Comparison of ENCODE assay signal across 1 cellular context in the genomic region with DNA sequence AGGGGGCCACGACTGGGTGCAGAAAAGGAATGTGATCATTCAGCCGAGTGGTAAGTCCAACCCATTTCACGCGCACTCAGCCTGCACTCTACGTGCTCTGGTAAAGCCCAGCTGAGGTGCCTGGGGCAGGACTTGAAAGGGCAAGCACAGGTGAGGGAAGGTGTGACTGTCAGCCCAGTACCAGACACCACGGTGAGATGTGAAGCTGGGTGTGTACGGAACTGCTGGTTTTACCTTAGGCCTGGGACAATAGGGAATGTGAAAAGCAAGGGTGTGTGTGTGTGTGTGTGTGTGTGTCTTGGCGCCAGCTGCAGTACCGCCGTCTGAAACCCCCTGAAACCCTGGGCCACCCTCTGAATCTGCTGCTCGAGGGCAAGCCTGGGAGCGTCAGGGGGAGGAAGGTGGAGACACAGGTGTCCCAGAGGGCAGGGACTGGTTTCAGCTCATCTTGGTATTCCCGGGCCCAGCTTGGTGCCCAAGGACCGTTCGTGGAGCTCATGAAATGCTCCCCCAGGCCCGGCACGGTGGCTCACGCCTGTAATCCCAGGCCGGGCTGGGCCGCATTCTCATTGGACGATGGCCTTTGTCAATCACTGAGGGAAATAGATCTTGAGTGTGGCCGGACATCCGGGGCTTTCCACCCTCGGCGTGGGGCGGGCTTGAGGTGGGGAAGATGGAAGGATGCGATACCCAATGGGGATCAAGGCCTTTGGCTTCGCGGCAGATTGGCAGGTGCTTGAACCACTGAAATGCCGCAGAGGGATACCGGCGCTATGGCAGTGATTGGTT.
TF ChIP-seq lines count a peak whose summit lies in the region.

No MANE protein-coding gene starts in this region.

TF ChIP-seq in K562, 482 proteins besides CTCF, POLR2A, EP300 and RAD21 (continued from another document and continues in another):
- TF ChIP-seq, protein P1, sequence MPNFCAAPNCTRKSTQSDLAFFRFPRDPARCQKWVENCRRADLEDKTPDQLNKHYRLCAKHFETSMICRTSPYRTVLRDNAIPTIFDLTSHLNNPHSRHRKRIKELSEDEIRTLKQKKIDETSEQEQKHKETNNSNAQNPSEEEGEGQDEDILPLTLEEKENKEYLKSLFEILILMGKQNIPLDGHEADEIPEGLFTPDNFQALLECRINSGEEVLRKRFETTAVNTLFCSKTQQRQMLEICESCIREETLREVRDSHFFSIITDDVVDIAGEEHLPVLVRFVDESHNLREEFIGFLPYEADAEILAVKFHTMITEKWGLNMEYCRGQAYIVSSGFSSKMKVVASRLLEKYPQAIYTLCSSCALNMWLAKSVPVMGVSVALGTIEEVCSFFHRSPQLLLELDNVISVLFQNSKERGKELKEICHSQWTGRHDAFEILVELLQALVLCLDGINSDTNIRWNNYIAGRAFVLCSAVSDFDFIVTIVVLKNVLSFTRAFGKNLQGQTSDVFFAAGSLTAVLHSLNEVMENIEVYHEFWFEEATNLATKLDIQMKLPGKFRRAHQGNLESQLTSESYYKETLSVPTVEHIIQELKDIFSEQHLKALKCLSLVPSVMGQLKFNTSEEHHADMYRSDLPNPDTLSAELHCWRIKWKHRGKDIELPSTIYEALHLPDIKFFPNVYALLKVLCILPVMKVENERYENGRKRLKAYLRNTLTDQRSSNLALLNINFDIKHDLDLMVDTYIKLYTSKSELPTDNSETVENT (CRISPR knock-in tag; IDR thresholded peaks at IDR 0.05), result no peak
- TF ChIP-seq, protein P2, sequence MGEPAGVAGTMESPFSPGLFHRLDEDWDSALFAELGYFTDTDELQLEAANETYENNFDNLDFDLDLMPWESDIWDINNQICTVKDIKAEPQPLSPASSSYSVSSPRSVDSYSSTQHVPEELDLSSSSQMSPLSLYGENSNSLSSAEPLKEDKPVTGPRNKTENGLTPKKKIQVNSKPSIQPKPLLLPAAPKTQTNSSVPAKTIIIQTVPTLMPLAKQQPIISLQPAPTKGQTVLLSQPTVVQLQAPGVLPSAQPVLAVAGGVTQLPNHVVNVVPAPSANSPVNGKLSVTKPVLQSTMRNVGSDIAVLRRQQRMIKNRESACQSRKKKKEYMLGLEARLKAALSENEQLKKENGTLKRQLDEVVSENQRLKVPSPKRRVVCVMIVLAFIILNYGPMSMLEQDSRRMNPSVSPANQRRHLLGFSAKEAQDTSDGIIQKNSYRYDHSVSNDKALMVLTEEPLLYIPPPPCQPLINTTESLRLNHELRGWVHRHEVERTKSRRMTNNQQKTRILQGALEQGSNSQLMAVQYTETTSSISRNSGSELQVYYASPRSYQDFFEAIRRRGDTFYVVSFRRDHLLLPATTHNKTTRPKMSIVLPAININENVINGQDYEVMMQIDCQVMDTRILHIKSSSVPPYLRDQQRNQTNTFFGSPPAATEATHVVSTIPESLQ (CRISPR knock-in tag; IDR thresholded peaks at IDR 0.05), result no peak
- TF ChIP-seq ZNF76 (CRISPR knock-in tag; IDR thresholded peaks at IDR 0.05; ENCODE audit: borderline replicate concordance) (no peak), CSDE1 (IDR thresholded peaks at IDR 0.05) (no peak), EGR1 (conservative IDR thresholded peaks at IDR 0.05) (0 out of 2 replicates have a peak, but pooled peaks have one; percentile 3), CBFB (CRISPR knock-in tag; IDR thresholded peaks at IDR 0.05) (no peak), ATF1 (CRISPR knock-in tag; IDR thresholded peaks at IDR 0.05) (no peak), ATF1 (tag; IDR thresholded peaks at IDR 0.05) (peak; percentile 91), KHSRP (IDR thresholded peaks at IDR 0.05) (no peak), SP1 (CRISPR knock-in tag; IDR thresholded peaks at IDR 0.05) (peak; percentile 64), TAF7 (tag; IDR thresholded peaks at IDR 0.05) (no peak; the same call in 1 of the 2 replicates), CBX2 (IDR thresholded peaks at IDR 0.05; ENCODE audit: insufficient read depth, low read length, poor library complexity, severe bottlenecking) (no peak), MTA3 (IDR thresholded peaks at IDR 0.05; ENCODE audit: borderline replicate concordance) (peak; percentile 92; the same call in 1 of the 2 replicates), HMG20A (CRISPR knock-in tag; conservative IDR thresholded peaks at IDR 0.05) (no peak), ZNF140 (CRISPR knock-in tag; IDR thresholded peaks at IDR 0.05) (no peak), KAT2B (IDR thresholded peaks at IDR 0.05; ENCODE audit: low read depth, low read length) (no peak), TAF1 (IDR thresholded peaks at IDR 0.05; ENCODE audit: control insufficient read depth, extremely low read depth, insufficient read depth, low read length, severe bottlenecking) (peak; percentile 16), MIER1 (IDR thresholded peaks at IDR 0.05; ENCODE audit: low read depth) (0 out of 2 replicates have a peak, but pooled peaks have one; percentile 42), PHB2 (IDR thresholded peaks at IDR 0.05; ENCODE audit: low read depth) (0 out of 2 replicates have a peak, but pooled peaks have one; percentile 30), MAFF (IDR thresholded peaks at IDR 0.05; ENCODE audit: low read length) (no peak), NFYB (IDR thresholded peaks at IDR 0.05; ENCODE audit: extremely low read depth, insufficient read length) (peak; percentile 99), FOXA3 (CRISPR knock-in tag; conservative IDR thresholded peaks at IDR 0.05 in 1 of 2, IDR thresholded peaks at IDR 0.05 in 1 of 2) (peak in 1 of 2 experiments; percentile 63; a peak in 1 of 4 replicates), NCOA2 (IDR thresholded peaks at IDR 0.05; ENCODE audit: partially characterized antibody in 2 of 2) (no peak), DPF2 (IDR thresholded peaks at IDR 0.05) (peak; percentile 28; the same call in 1 of the 2 replicates), TFAM (CRISPR knock-in tag; conservative IDR thresholded peaks at IDR 0.05) (no peak)
- TF ChIP-seq, protein P3, sequence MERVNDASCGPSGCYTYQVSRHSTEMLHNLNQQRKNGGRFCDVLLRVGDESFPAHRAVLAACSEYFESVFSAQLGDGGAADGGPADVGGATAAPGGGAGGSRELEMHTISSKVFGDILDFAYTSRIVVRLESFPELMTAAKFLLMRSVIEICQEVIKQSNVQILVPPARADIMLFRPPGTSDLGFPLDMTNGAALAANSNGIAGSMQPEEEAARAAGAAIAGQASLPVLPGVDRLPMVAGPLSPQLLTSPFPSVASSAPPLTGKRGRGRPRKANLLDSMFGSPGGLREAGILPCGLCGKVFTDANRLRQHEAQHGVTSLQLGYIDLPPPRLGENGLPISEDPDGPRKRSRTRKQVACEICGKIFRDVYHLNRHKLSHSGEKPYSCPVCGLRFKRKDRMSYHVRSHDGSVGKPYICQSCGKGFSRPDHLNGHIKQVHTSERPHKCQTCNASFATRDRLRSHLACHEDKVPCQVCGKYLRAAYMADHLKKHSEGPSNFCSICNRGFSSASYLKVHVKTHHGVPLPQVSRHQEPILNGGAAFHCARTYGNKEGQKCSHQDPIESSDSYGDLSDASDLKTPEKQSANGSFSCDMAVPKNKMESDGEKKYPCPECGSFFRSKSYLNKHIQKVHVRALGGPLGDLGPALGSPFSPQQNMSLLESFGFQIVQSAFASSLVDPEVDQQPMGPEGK (CRISPR knock-in tag; IDR thresholded peaks at IDR 0.05; ENCODE audit: borderline replicate concordance), result 0 out of 2 replicates have a peak, but pooled peaks have one; percentile 31
- TF ChIP-seq, protein P4, sequence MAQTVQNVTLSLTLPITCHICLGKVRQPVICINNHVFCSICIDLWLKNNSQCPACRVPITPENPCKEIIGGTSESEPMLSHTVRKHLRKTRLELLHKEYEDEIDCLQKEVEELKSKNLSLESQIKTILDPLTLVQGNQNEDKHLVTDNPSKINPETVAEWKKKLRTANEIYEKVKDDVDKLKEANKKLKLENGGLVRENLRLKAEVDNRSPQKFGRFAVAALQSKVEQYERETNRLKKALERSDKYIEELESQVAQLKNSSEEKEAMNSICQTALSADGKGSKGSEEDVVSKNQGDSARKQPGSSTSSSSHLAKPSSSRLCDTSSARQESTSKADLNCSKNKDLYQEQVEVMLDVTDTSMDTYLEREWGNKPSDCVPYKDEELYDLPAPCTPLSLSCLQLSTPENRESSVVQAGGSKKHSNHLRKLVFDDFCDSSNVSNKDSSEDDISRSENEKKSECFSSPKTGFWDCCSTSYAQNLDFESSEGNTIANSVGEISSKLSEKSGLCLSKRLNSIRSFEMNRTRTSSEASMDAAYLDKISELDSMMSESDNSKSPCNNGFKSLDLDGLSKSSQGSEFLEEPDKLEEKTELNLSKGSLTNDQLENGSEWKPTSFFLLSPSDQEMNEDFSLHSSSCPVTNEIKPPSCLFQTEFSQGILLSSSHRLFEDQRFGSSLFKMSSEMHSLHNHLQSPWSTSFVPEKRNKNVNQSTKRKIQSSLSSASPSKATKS (CRISPR knock-in tag; IDR thresholded peaks at IDR 0.05), result no peak
- TF ChIP-seq, protein P5, sequence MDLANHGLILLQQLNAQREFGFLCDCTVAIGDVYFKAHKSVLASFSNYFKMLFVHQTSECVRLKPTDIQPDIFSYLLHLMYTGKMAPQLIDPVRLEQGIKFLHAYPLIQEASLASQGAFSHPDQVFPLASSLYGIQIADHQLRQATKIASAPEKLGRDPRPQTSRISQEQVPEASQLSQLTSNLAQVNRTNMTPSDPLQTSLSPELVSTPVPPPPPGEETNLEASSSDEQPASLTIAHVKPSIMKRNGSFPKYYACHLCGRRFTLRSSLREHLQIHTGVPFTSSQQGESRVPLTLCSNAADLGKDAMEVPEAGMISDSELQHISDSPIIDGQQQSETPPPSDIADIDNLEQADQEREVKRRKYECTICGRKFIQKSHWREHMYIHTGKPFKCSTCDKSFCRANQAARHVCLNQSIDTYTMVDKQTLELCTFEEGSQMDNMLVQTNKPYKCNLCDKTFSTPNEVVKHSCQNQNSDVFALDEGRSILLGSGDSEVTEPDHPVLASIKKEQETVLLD (IDR thresholded peaks at IDR 0.05), result 0 out of 2 replicates have a peak, but pooled peaks have one; percentile 38
- TF ChIP-seq, protein P6, sequence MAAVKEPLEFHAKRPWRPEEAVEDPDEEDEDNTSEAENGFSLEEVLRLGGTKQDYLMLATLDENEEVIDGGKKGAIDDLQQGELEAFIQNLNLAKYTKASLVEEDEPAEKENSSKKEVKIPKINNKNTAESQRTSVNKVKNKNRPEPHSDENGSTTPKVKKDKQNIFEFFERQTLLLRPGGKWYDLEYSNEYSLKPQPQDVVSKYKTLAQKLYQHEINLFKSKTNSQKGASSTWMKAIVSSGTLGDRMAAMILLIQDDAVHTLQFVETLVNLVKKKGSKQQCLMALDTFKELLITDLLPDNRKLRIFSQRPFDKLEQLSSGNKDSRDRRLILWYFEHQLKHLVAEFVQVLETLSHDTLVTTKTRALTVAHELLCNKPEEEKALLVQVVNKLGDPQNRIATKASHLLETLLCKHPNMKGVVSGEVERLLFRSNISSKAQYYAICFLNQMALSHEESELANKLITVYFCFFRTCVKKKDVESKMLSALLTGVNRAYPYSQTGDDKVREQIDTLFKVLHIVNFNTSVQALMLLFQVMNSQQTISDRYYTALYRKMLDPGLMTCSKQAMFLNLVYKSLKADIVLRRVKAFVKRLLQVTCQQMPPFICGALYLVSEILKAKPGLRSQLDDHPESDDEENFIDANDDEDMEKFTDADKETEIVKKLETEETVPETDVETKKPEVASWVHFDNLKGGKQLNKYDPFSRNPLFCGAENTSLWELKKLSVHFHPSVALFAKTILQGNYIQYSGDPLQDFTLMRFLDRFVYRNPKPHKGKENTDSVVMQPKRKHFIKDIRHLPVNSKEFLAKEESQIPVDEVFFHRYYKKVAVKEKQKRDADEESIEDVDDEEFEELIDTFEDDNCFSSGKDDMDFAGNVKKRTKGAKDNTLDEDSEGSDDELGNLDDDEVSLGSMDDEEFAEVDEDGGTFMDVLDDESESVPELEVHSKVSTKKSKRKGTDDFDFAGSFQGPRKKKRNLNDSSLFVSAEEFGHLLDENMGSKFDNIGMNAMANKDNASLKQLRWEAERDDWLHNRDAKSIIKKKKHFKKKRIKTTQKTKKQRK (IDR thresholded peaks at IDR 0.05; ENCODE audit: borderline replicate concordance, low read depth, low read length), result peak; percentile 99
- TF ChIP-seq, protein P7, sequence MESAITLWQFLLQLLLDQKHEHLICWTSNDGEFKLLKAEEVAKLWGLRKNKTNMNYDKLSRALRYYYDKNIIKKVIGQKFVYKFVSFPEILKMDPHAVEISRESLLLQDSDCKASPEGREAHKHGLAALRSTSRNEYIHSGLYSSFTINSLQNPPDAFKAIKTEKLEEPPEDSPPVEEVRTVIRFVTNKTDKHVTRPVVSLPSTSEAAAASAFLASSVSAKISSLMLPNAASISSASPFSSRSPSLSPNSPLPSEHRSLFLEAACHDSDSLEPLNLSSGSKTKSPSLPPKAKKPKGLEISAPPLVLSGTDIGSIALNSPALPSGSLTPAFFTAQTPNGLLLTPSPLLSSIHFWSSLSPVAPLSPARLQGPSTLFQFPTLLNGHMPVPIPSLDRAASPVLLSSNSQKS (CRISPR knock-in tag; IDR thresholded peaks at IDR 0.05), result no peak
